In genomic region chr3:108130705-108131104, GRCh38 we compare ENCODE assay signal across 14 cellular contexts. TPM values are rescaled to one million over a fixed set of nuclear protein-coding genes. Genes with fewer than 3 reads are reported as not detected.
DNase-seq lines count a peak whose midpoint lies in the region; ATAC-seq and TF ChIP-seq lines count a peak whose summit lies in the region.
"Had no signal": no experiment of that assay in that cellular context is flagged by ENCODE, and none has a peak within 500 bp of the region (broad histone marks: within the 10 kb centered on the region; RNA-seq: fewer than 3 reads in every experiment).

No MANE protein-coding gene starts in this region.

- no peaks in the 10 kb centered on the region for H3K9me3 ChIP-seq in HCT116 (ENCODE audit: control insufficient read depth in 1 of 2, insufficient read depth in 1 of 2, low read depth in 1 of 2, low read length in 2 of 2)
- H3K9me3 ChIP-seq: Caco-2, testis had no signal

- no peaks in the 10 kb centered on the region for H4K20me1 ChIP-seq in HCT116 (ENCODE audit: insufficient read depth)

- POLR2A ChIA-PET in HCT116 (lab: Charles Lee) (no interaction called here), activated B cell treated with CpG ODN at 0.5 μM for 24 hours (lab: Charles Lee) (interaction anchor here (0.7 to 4.4 kb wide), 4 partner anchors 23 to 91 kb away, joined by 3 to 29 read pairs (median 6); partner anchors contain the start of gene IFT57)

- H3K36me3 Mint-ChIP-seq in activated B cell treated with CpG ODN at 0.5 μM for 24 hours (ENCODE audit: low read depth) = peaks cover 54% of the 10 kb centered on the region

- H3K4me1 Mint-ChIP-seq in activated B cell treated with CpG ODN at 0.5 μM for 24 hours = peaks cover 96% of the 10 kb centered on the region

- intact Hi-C loops in HCT116 (cut with micrococcal nuclease) = no loop called here
- intact Hi-C loops in activated B cell treated with CpG ODN at 0.5 μM for 24 hours (cut with micrococcal nuclease) = loop anchor here (5.0 kb wide), 1 partner anchor 268 kb away; no protein-coding TSS in a partner anchor

- CTCF ChIA-PET in HCT116 (lab: Charles Lee) = no interaction called here
- CTCF ChIA-PET in activated B cell treated with CpG ODN at 0.5 μM for 24 hours (lab: Charles Lee) = interaction anchor here (0.9 to 1.0 kb wide), 2 partner anchors 42 to 276 kb away, joined by 3 to 4 read pairs; no protein-coding TSS in a partner anchor

- no peaks in the 10 kb centered on the region for H3K27me3 Mint-ChIP-seq in activated B cell treated with CpG ODN at 0.5 μM for 24 hours

- peak overlapping the region; percentile 64 for H3K4me2 ChIP-seq in HCT116 (ENCODE audit: low read length)

- peaks cover 0 to 45% of the 10 kb centered on the region in 2 experiments for H3K4me1 ChIP-seq in HCT116 (ENCODE audit: control insufficient read depth in 1 of 2, insufficient read depth in 2 of 2, low read length in 2 of 2)
- H3K4me1 ChIP-seq: Caco-2, testis had no signal

- no peak for ATAC-seq in HCT116
- no peak for ATAC-seq in activated B cell treated with CpG ODN at 0.5 μM for 24 hours (ENCODE audit: low read depth)
- no peak for ATAC-seq in GM21737 (IDR thresholded peaks at IDR 0.05; ENCODE audit: unreplicated experiment)
- no peak for ATAC-seq in HG02938 (IDR thresholded peaks at IDR 0.05; ENCODE audit: unreplicated experiment)

- no peak for TF ChIP-seq RAD21 in HCT116 (IDR thresholded peaks at IDR 0.05; ENCODE audit: low read depth)

- H3K9me2 ChIP-seq in HCT116 (ENCODE audit: insufficient read depth) = no peaks in the 10 kb centered on the region

- no peak for TF ChIP-seq CTCF in AG10803 (conservative IDR thresholded peaks at IDR 0.05; ENCODE audit: low read length)
- no peak for TF ChIP-seq CTCF in HCT116 (IDR thresholded peaks at IDR 0.05 in 2 of 3, conservative IDR thresholded peaks at IDR 0.05 in 1 of 3; ENCODE audit: borderline replicate concordance in 1 of 3, insufficient read depth in 1 of 3, low read depth in 2 of 3, low read length in 2 of 3)
- no peak for TF ChIP-seq CTCF in activated B cell treated with CpG ODN at 0.5 μM for 24 hours (IDR thresholded peaks at IDR 0.05)
- no peak for TF ChIP-seq CTCF in fibroblast of the aortic adventitia (IDR thresholded peaks at IDR 0.05; ENCODE audit: insufficient read depth, low read length)

- RAD21 ChIA-PET in HCT116 (lab: Charles Lee; ENCODE audit: low non-redundant PET in 1 of 2, low total read pairs in 2 of 2, uncharacterized antibody in 2 of 2, unreplicated experiment in 2 of 2) = no interaction called here

- H3K79me2 ChIP-seq in HCT116 (ENCODE audit: insufficient read depth, low read length) = no peaks in the 10 kb centered on the region

- no peaks in the 10 kb centered on the region for H3K36me3 ChIP-seq in HCT116 (ENCODE audit: control insufficient read depth in 1 of 2, insufficient read depth in 2 of 2, low read length in 2 of 2)

- peak overlapping the region; percentile 21 for H2AFZ ChIP-seq in HCT116 (ENCODE audit: low read depth, low read length, poor library complexity, severe bottlenecking)

- H3K27ac ChIP-seq in HCT116 (ENCODE audit: low read depth, low read length) = no peak overlapping the region
- H3K27ac ChIP-seq: testis had no signal

- H3K4me3 Mint-ChIP-seq in activated B cell treated with CpG ODN at 0.5 μM for 24 hours = peak overlapping the region; percentile 74

- H3K4me3 ChIP-seq in AG10803 (ENCODE audit: low read length) (no peak overlapping the region), HCT116 (replicated peaks in 1 of 2; ENCODE audit: low read depth in 1 of 2, low read length in 2 of 2) (no peak overlapping the region; a peak in 1 of 4 replicates), fibroblast of the aortic adventitia (ENCODE audit: low read depth, low read length) (no peak overlapping the region)
- H3K4me3 ChIP-seq: testis had no signal

- peaks cover 6% of the 10 kb centered on the region for H3K9me3 Mint-ChIP-seq in activated B cell treated with CpG ODN at 0.5 μM for 24 hours

- DNase-seq in AG10803 (ENCODE audit: low read depth) (peak; percentile 47), HCT116 (ENCODE audit: low read depth, low spot score) (no peak), activated B cell treated with CpG ODN at 0.5 μM for 24 hours (no peak), fibroblast of the aortic adventitia (ENCODE audit: low read depth) (peak; percentile 45), activated gamma-delta T cell (lab: John Stamatoyannopoulos, UW) (no peak), NCI-H146 treated with DMSO at 0.1 percent for 48 hours (lab: John Stamatoyannopoulos, UW; ENCODE audit: unreplicated experiment) (no peak)
- DNase-seq: Caco-2; effector CD4-positive, alpha-beta T cell; islet precursor cell; occipital lobe; stimulated activated CD4-positive, alpha-beta T cell treated with anti-CD3 and anti-CD28 coated beads, Interleukin-4, amount 100 ng/mL, for 1 hour; testis had no signal

- peak overlapping the region; percentile 92 for H3K27ac Mint-ChIP-seq in activated B cell treated with CpG ODN at 0.5 μM for 24 hours

- no TSS peak for BruUV-seq in HCT116 (replicated peaks; lab: Mats Ljungman, UMichigan)

- TF ChIP-seq POLR2A in HCT116 (IDR thresholded peaks at IDR 0.05; ENCODE audit: borderline replicate concordance, extremely low read depth, insufficient read depth, insufficient read length) = no peak

- H3K27me3 ChIP-seq in HCT116 (ENCODE audit: insufficient read depth, low read length) = no peaks in the 10 kb centered on the region
- H3K27me3 ChIP-seq: testis had no signal

- no peak overlapping the region for H3K9ac ChIP-seq in HCT116 (ENCODE audit: low read length)

TF ChIP-seq in HCT116, 20 proteins besides CTCF, POLR2A, EP300 and RAD21 (continues in another document):
- no peak for TF ChIP-seq FOSL1 (IDR thresholded peaks at IDR 0.05; ENCODE audit: low read depth)
- no peak for TF ChIP-seq JUND (IDR thresholded peaks at IDR 0.05)
- no peak for TF ChIP-seq MAX (IDR thresholded peaks at IDR 0.05)
- no peak for TF ChIP-seq EGR1 (IDR thresholded peaks at IDR 0.05; ENCODE audit: low read depth)
- TF ChIP-seq EZH2phosphoT487 (IDR thresholded peaks at IDR 0.05; ENCODE audit: borderline replicate concordance) = no peak
- no peak for TF ChIP-seq ELF1 (IDR thresholded peaks at IDR 0.05; ENCODE audit: borderline replicate concordance, low read depth)
- TF ChIP-seq ZNF274 (IDR thresholded peaks at IDR 0.05; ENCODE audit: low read depth, low read length) = no peak
- TF ChIP-seq YY1 (IDR thresholded peaks at IDR 0.05; ENCODE audit: extremely low read depth, insufficient replicate concordance, low read depth, low read length) = no peak
- TF ChIP-seq TCF7L2 (IDR thresholded peaks at IDR 0.05; ENCODE audit: borderline replicate concordance, extremely low read depth, insufficient read depth, insufficient read length) = no peak
- TF ChIP-seq SIN3A (IDR thresholded peaks at IDR 0.05; ENCODE audit: low read depth) = no peak
- no peak for TF ChIP-seq ZBTB33 (IDR thresholded peaks at IDR 0.05; ENCODE audit: extremely low read depth, insufficient replicate concordance, low read length)
- no peak for TF ChIP-seq REST (IDR thresholded peaks at IDR 0.05; ENCODE audit: low read depth)
- no peak for TF ChIP-seq POLR2AphosphoS5 (IDR thresholded peaks at IDR 0.05; ENCODE audit: low read depth, low read length)
- no peak for TF ChIP-seq CBX3 (IDR thresholded peaks at IDR 0.05; ENCODE audit: low read depth)
- TF ChIP-seq ZFX (IDR thresholded peaks at IDR 0.05) = no peak
- TF ChIP-seq EZH2 (IDR thresholded peaks at IDR 0.05) = no peak

RNA-seq across cellular contexts. Expression of gene CD47, which starts 39.9 kb away (rescaled TPM):
- total RNA-seq in HCT116 (2021; ENCODE audit: unreplicated experiment) = 42.5 TPM
- 21.6 and 26.0 TPM in 2 replicates for polyA plus RNA-seq in HCT116 (2012)
- total RNA-seq in activated B cell treated with CpG ODN at 0.5 μM for 24 hours = 158 and 184 TPM in 2 replicates
- 113 and 191 TPM in 2 replicates for total RNA-seq in fibroblast of the aortic adventitia (ENCODE audit: low replicate concordance)

Comparison
In these comparisons a context has a peak if more than half of its experiments do, and no peak if none do; other contexts are left out.
1. DNase-seq: peak in AG10803 (single experiment) and fibroblast of the aortic adventitia (single experiment); none in HCT116 (single experiment), activated B cell treated with CpG ODN at 0.5 μM for 24 hours (single experiment), activated gamma-delta T cell (single experiment) and NCI-H146 treated with DMSO at 0.1 percent for 48 hours (single experiment).